In genomic region chr19:18281082-18282020, GRCh38 we compare ENCODE assay signal across 8 cellular contexts. TPM values are rescaled to one million over a fixed set of nuclear protein-coding genes. Genes with fewer than 3 reads are reported as not detected.
DNase-seq lines count a peak whose midpoint lies in the region; ATAC-seq and TF ChIP-seq lines count a peak whose summit lies in the region.

TSS of gene JUND (minus strand) at chr19:18281622. CDS start at chr19:18281484, 138 bp downstream.

- H3K4me3 ChIP-seq in BJ (ENCODE audit: low read depth, low read length) (peak within 1 kb of the TSS; percentile 87), choroid plexus epithelial cell (ENCODE audit: low read depth, low read length) (peak within 1 kb of the TSS; percentile 99)

- DNase-seq in BJ (ENCODE audit: low read depth) (peak; percentile 84), GM19238 (ENCODE audit: insufficient read length, low spot score) (peak; percentile 97), NCI-H510A treated with DMSO at 0.1 percent for 48 hours (lab: John Stamatoyannopoulos, UW) (peak; percentile 95), choroid plexus epithelial cell (ENCODE audit: low read depth) (peak; percentile 99), kidney tubule cell (ENCODE audit: low spot score) (peak; percentile 99)
- peak; percentile 93 to 97 for DNase-seq in activated CD4-positive, alpha-beta T cell treated with anti-CD3 and anti-CD28 coated beads for 4 hours
- DNase-seq in stimulated activated CD4-positive, alpha-beta T cell treated with anti-CD3 and anti-CD28 coated beads, Interleukin-1b, Interleukin-23, amount 100 ng/mL, for 1 hour (ENCODE audit: low read depth in 2 of 2): peak; percentile 92 to 96

- peaks cover 12% of the 10 kb centered on the region for H3K36me3 ChIP-seq in BJ (ENCODE audit: control insufficient read depth, insufficient read depth, low read length)

- CTCF ChIA-PET in BJ (lab: Yijun Ruan, JAX): interaction anchor here (0.9 to 11.5 kb wide), 12 partner anchors 10 to 110 kb away, joined by 3 to 252 read pairs (median 3); partner anchors contain the start of gene LSM4

- ATAC-seq in HG03439 (IDR thresholded peaks at IDR 0.05; ENCODE audit: unreplicated experiment): peak; percentile 60

- H3K27me3 ChIP-seq in BJ (ENCODE audit: control insufficient read depth, insufficient read depth, low read length): no peaks in the 10 kb centered on the region

- TF ChIP-seq CTCF in BJ (IDR thresholded peaks at IDR 0.05; ENCODE audit: insufficient read depth, low read depth, low read length): no peak
- TF ChIP-seq CTCF in choroid plexus epithelial cell (conservative IDR thresholded peaks at IDR 0.05; ENCODE audit: low read depth, low read length): no peak

- POLR2A ChIA-PET in BJ (lab: Charles Lee): interaction anchor here (0.5 to 3.4 kb wide), 10 partner anchors 11 to 136 kb away, joined by 3 to 41 read pairs (median 6); partner anchors contain the start of genes LSM4 and RAB3A

RNA-seq across cellular contexts. Expression of gene JUND, which starts in this region (rescaled TPM):
- polyA plus RNA-seq in BJ (2011; rRNA removed): 92.0 and 124 TPM in 2 replicates
- 29.6 and 35.4 TPM in 2 replicates for polyA minus RNA-seq in BJ (2011; rRNA and poly(A)+ RNA removed)

Comparison
In these comparisons a context has a peak if more than half of its experiments do, and no peak if none do; other contexts are left out.
1. Peak in every context shown above with its lines: DNase-seq, ATAC-seq and H3K4me3 ChIP-seq.